ENCODE assay signal across 26 cellular contexts in genomic region chr13:91241249-91241648, GRCh38.
"Had no signal": no experiment of that assay in that cellular context is flagged by ENCODE, and none has a peak within 500 bp of the region (broad histone marks: within the 10 kb centered on the region; RNA-seq: fewer than 3 reads in every experiment).

No MANE protein-coding gene starts in this region.

- H3K4me3 Mint-ChIP-seq: immature natural killer cell; mesothelial cell of epicardium; natural killer cell; stimulated activated naive B cell treated with anti-CD40 and anti-IgM and Interleukin-4, amounts not matched to agents 10 μg/mL and 1 μg/mL and 100 μg/mL, for 72 hours had no signal

- H3K36me3 ChIP-seq: left ventricle myocardium inferior, neutrophil, stomach, thyroid gland, transverse colon, upper lobe of left lung, vagina had no signal

- H3K27ac Mint-ChIP-seq: immature natural killer cell; mesothelial cell of epicardium; naive B cell; natural killer cell; stimulated activated naive B cell treated with anti-CD40 and anti-IgM and Interleukin-4, amounts not matched to agents 10 μg/mL and 1 μg/mL and 100 μg/mL, for 72 hours had no signal

- H3K36me3 Mint-ChIP-seq: immature natural killer cell; mesothelial cell of epicardium; naive B cell; natural killer cell; stimulated activated naive B cell treated with anti-CD40 and anti-IgM and Interleukin-4, amounts not matched to agents 10 μg/mL and 1 μg/mL and 100 μg/mL, for 72 hours had no signal

- H3K27ac ChIP-seq: left ventricle myocardium inferior, neutrophil, parathyroid adenoma, skin epidermis, stomach, testis, thyroid gland, transverse colon, upper lobe of left lung, vagina had no signal

- H3K9me3 ChIP-seq: neutrophil, stomach, testis, thyroid gland, transverse colon, upper lobe of left lung, vagina had no signal

- H3K27me3 Mint-ChIP-seq: naive B cell; stimulated activated naive B cell treated with anti-CD40 and anti-IgM and Interleukin-4, amounts not matched to agents 10 μg/mL and 1 μg/mL and 100 μg/mL, for 72 hours had no signal

- H3K4me1 ChIP-seq: left ventricle myocardium inferior, parathyroid adenoma, stomach, testis, thyroid gland, transverse colon, upper lobe of left lung, vagina had no signal

- H3K9me3 Mint-ChIP-seq: stimulated activated naive B cell treated with anti-CD40 and anti-IgM and Interleukin-4, amounts not matched to agents 10 μg/mL and 1 μg/mL and 100 μg/mL, for 72 hours had no signal

- ATAC-seq: natural killer cell; right cardiac atrium; sciatic nerve; stimulated activated naive B cell treated with anti-CD40 and anti-IgM and Interleukin-4, amounts not matched to agents 10 μg/mL and 1 μg/mL and 100 μg/mL, for 72 hours; stimulated activated naive CD8-positive, alpha-beta T cell treated with anti-CD3 and anti-CD28 coated beads, Interleukin-15, Interleukin-2, amounts not matched to agents 100 U/mL and 50 U/mL, for 24 hours had no signal

- H3K4me3 ChIP-seq: left ventricle myocardium inferior, lung, skin epidermis, stomach, testis, thyroid gland, transverse colon, upper lobe of left lung, vagina had no signal

- DNase-seq: hypothalamus; immature natural killer cell; left ventricle myocardium inferior; mesendoderm; naive B cell; natural killer cell; occipital lobe; right cardiac atrium; stimulated activated CD4-positive, alpha-beta T cell treated with anti-CD3 and anti-CD28 coated beads, Interleukin-12 subunit alpha, Interleukin-12 subunit beta, amount 100 ng/mL, for 4 hours; stimulated activated CD4-positive, alpha-beta T cell treated with anti-CD3 and anti-CD28 coated beads, Interleukin-15, amount 100 ng/mL, for 24 hours; stimulated activated CD4-positive, alpha-beta T cell treated with anti-CD3 and anti-CD28 coated beads, Interleukin-2, amount 100 ng/mL, for 24 hours; stimulated activated CD4-positive, alpha-beta T cell treated with anti-CD3 and anti-CD28 coated beads, Interleukin-4, amount 100 ng/mL, for 1 hour; stimulated activated naive B cell treated with anti-CD40 and anti-IgM and Interleukin-4, amounts not matched to agents 10 μg/mL and 1 μg/mL and 100 μg/mL, for 72 hours; stimulated activated naive CD8-positive, alpha-beta T cell treated with anti-CD3 and anti-CD28 coated beads, Interleukin-15, Interleukin-2, amounts not matched to agents 100 U/mL and 50 U/mL, for 24 hours; stomach; testis; thyroid gland; transverse colon; upper lobe of left lung had no signal

- H3K4me1 Mint-ChIP-seq: immature natural killer cell; naive B cell; natural killer cell; stimulated activated naive B cell treated with anti-CD40 and anti-IgM and Interleukin-4, amounts not matched to agents 10 μg/mL and 1 μg/mL and 100 μg/mL, for 72 hours had no signal

- H3K27me3 ChIP-seq: neutrophil, stomach, testis, thyroid gland, transverse colon, upper lobe of left lung, vagina had no signal
